Comparison of ENCODE assay signal across 23 cellular contexts in the genomic region with DNA sequence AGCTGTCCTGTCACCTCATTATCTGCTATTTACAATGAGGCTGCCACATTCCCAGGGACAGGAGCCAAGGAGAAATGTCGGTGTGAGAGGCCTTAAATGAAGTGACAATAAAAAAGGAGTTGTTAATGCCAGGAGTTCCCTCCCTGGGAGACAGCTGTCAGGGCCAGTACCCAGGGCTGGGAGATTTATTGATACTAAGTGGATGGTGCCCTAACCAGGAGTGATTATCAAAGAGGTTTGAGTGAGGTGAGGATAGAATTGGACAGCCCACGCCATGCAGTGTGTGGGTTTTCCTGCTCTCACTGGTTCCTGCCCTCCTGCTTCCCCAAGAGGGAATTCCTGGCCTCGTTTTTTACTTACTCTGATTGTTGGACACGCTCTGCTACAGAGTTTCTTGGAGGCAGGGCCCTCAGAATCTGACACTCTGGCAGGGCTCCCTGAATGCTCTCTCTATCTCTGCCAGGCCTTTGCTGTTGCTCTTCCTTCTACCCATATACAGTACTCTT.
DNase-seq lines count a peak whose midpoint lies in the region; ATAC-seq and TF ChIP-seq lines count a peak whose summit lies in the region.
"Had no signal": no experiment of that assay in that cellular context is flagged by ENCODE, and none has a peak within 500 bp of the region (broad histone marks: within the 10 kb centered on the region; RNA-seq: fewer than 3 reads in every experiment).

No MANE protein-coding gene starts in this region.

- H3K9me3 ChIP-seq in endodermal cell (ENCODE audit: control insufficient read depth, low read length) = no peaks in the 10 kb centered on the region
- no peaks in the 10 kb centered on the region for H3K9me3 ChIP-seq in right cardiac atrium (ENCODE audit: control insufficient read depth, low read length)
- H3K9me3 ChIP-seq in upper lobe of right lung = no peaks in the 10 kb centered on the region
- H3K9me3 ChIP-seq: pancreas, Peyer's patch, SJSA1 had no signal

- H3K9ac ChIP-seq in endodermal cell (ENCODE audit: extremely low read depth, low read length, poor library complexity, severe bottlenecking) = no peak overlapping the region

- DNase-seq in NCI-H82 (lab: John Stamatoyannopoulos, UW) (peak; percentile 45), NCI-H82 treated with DMSO at 0.1 percent for 48 hours (lab: John Stamatoyannopoulos, UW; ENCODE audit: unreplicated experiment) (no peak), endodermal cell (peak; percentile 67), right cardiac atrium (peak in 2 of 3 donors; percentile 39 to 51), upper lobe of right lung (no peak), midbrain (lab: John Stamatoyannopoulos, UW) (no peak)
- DNase-seq in activated T-cell treated with anti-CD3 and anti-CD28 coated beads, Interleukin-2, amount 50 U/mL, for 4 hours = no peak
- DNase-seq: activated B cell treated with CpG ODN at 0.5 μM for 24 hours; activated CD4-positive, alpha-beta T cell treated with anti-CD3 and anti-CD28 coated beads, Interleukin-2, amount 50 U/mL, for 4 hours; activated naive CD4-positive, alpha-beta T cell treated with anti-CD3 and anti-CD28 coated beads for 36 hours; C1 segment of cervical spinal cord; COR-L47; effector CD4-positive, alpha-beta T cell; natural killer cell; NCI-H2081 treated with DMSO at 0.1 percent for 48 hours; pancreas; Peyer's patch; stimulated activated CD4-positive, alpha-beta T cell treated with anti-CD3 and anti-CD28 coated beads, Interleukin-4, amount 100 ng/mL, for 1 hour; trophoblast cell had no signal

- H3K27me3 Mint-ChIP-seq in endodermal cell (ENCODE audit: insufficient read depth) = no peaks in the 10 kb centered on the region
- no peaks in the 10 kb centered on the region for H3K27me3 Mint-ChIP-seq in activated T-cell treated with anti-CD3 and anti-CD28 coated beads, Interleukin-2, amount 50 U/mL, for 4 hours (ENCODE audit: low read depth)
- H3K27me3 Mint-ChIP-seq: activated B cell treated with CpG ODN at 0.5 μM for 24 hours had no signal

- H3K27ac ChIP-seq in endodermal cell (ENCODE audit: low read depth, low read length) = no peak overlapping the region
- H3K27ac ChIP-seq in right cardiac atrium (ENCODE audit: low read length) = peak overlapping the region; percentile 48
- no peak overlapping the region for H3K27ac ChIP-seq in upper lobe of right lung
- H3K27ac ChIP-seq: epithelial cell of prostate, pancreas, Peyer's patch, SJSA1 had no signal

- no peak overlapping the region for H3K4me3 ChIP-seq in endodermal cell (ENCODE audit: low read length)
- no peak overlapping the region for H3K4me3 ChIP-seq in right cardiac atrium (ENCODE audit: low read length)
- no peak overlapping the region for H3K4me3 ChIP-seq in upper lobe of right lung
- H3K4me3 ChIP-seq: pancreas, Peyer's patch, SJSA1 had no signal

- WGBS in endodermal cell (ENCODE audit: insufficient coverage in 1 of 2, insufficient read length in 1 of 2), 2 experiments = 57 to 76% methylated on average over 3 to 4 of the region's 4 CpGs
- 12% methylated on average over 4 of the region's 4 CpGs for WGBS in right cardiac atrium

- TF ChIP-seq CTCF in endodermal cell (conservative IDR thresholded peaks at IDR 0.05) (no peak), upper lobe of right lung (IDR thresholded peaks at IDR 0.05) (no peak)

- no peaks in the 10 kb centered on the region for H3K9me3 Mint-ChIP-seq in endodermal cell
- H3K9me3 Mint-ChIP-seq in activated T-cell treated with anti-CD3 and anti-CD28 coated beads, Interleukin-2, amount 50 U/mL, for 4 hours = no peaks in the 10 kb centered on the region
- H3K9me3 Mint-ChIP-seq: activated B cell treated with CpG ODN at 0.5 μM for 24 hours; activated naive CD4-positive, alpha-beta T cell treated with anti-CD3 and anti-CD28 coated beads for 36 hours; mesothelial cell of epicardium; natural killer cell had no signal

- H3K4me1 Mint-ChIP-seq in endodermal cell = peaks cover 26% of the 10 kb centered on the region
- H3K4me1 Mint-ChIP-seq in activated T-cell treated with anti-CD3 and anti-CD28 coated beads, Interleukin-2, amount 50 U/mL, for 4 hours (ENCODE audit: low read depth) = no peaks in the 10 kb centered on the region
- H3K4me1 Mint-ChIP-seq: activated B cell treated with CpG ODN at 0.5 μM for 24 hours, natural killer cell had no signal

- peak; percentile 54 to 74 for ATAC-seq in right cardiac atrium
- ATAC-seq in upper lobe of right lung = peak; percentile 25
- ATAC-seq in HG03039 (IDR thresholded peaks at IDR 0.05; ENCODE audit: unreplicated experiment) = no peak
- no peak for ATAC-seq in activated T-cell treated with anti-CD3 and anti-CD28 coated beads, Interleukin-2, amount 50 U/mL, for 4 hours
- ATAC-seq: natural killer cell, pancreas had no signal

- H3K4me3 Mint-ChIP-seq in endodermal cell = no peak overlapping the region
- H3K4me3 Mint-ChIP-seq in activated T-cell treated with anti-CD3 and anti-CD28 coated beads, Interleukin-2, amount 50 U/mL, for 4 hours = no peak overlapping the region
- H3K4me3 Mint-ChIP-seq: activated B cell treated with CpG ODN at 0.5 μM for 24 hours; activated naive CD4-positive, alpha-beta T cell treated with anti-CD3 and anti-CD28 coated beads for 36 hours; mesothelial cell of epicardium; natural killer cell had no signal

- H3K36me3 ChIP-seq in endodermal cell (ENCODE audit: control insufficient read depth, insufficient read depth, low read length) = no peaks in the 10 kb centered on the region
- no peaks in the 10 kb centered on the region for H3K36me3 ChIP-seq in upper lobe of right lung
- H3K36me3 ChIP-seq: pancreas, Peyer's patch, SJSA1 had no signal

- H3K36me3 Mint-ChIP-seq in endodermal cell (ENCODE audit: low read depth) = no peaks in the 10 kb centered on the region
- H3K36me3 Mint-ChIP-seq in activated T-cell treated with anti-CD3 and anti-CD28 coated beads, Interleukin-2, amount 50 U/mL, for 4 hours (ENCODE audit: insufficient read depth) = no peaks in the 10 kb centered on the region
- H3K36me3 Mint-ChIP-seq: mesothelial cell of epicardium, natural killer cell had no signal

- H3K27me3 ChIP-seq in endodermal cell (ENCODE audit: control insufficient read depth, insufficient read depth, low read length, poor library complexity, severe bottlenecking) (no peaks in the 10 kb centered on the region), right cardiac atrium (ENCODE audit: control insufficient read depth, insufficient read depth) (no peaks in the 10 kb centered on the region), upper lobe of right lung (no peaks in the 10 kb centered on the region)
- H3K27me3 ChIP-seq: pancreas, Peyer's patch, SJSA1 had no signal

- no peaks in the 10 kb centered on the region for H3K4me1 ChIP-seq in endodermal cell (ENCODE audit: control insufficient read depth, insufficient read depth, low read length)
- H3K4me1 ChIP-seq in right cardiac atrium (ENCODE audit: control insufficient read depth, insufficient read depth, low read length) = peaks cover 13% of the 10 kb centered on the region
- peaks cover 6% of the 10 kb centered on the region for H3K4me1 ChIP-seq in upper lobe of right lung
- H3K4me1 ChIP-seq: pancreas, Peyer's patch, SJSA1 had no signal

- no peak overlapping the region for H3K27ac Mint-ChIP-seq in endodermal cell
- H3K27ac Mint-ChIP-seq: activated B cell treated with CpG ODN at 0.5 μM for 24 hours; activated naive CD4-positive, alpha-beta T cell treated with anti-CD3 and anti-CD28 coated beads for 36 hours; mesothelial cell of epicardium; natural killer cell had no signal

- intact Hi-C loops in right cardiac atrium (cut with DNase I) (no loop called here), upper lobe of right lung (cut with DNase I) (no loop called here)

Comparison
In these comparisons a context has a peak if more than half of its experiments do, and no peak if none do; other contexts are left out.
1. DNase-seq: peak in NCI-H82 (single experiment), endodermal cell (single experiment) and right cardiac atrium (2 of 3); none in NCI-H82 treated with DMSO at 0.1 percent for 48 hours (single experiment), upper lobe of right lung (single experiment), midbrain (single experiment) and activated T-cell treated with anti-CD3 and anti-CD28 coated beads, Interleukin-2, amount 50 U/mL, for 4 hours (single experiment).
2. ATAC-seq: peak in right cardiac atrium (2 of 2) and upper lobe of right lung (single experiment); none in HG03039 (single experiment) and activated T-cell treated with anti-CD3 and anti-CD28 coated beads, Interleukin-2, amount 50 U/mL, for 4 hours (0 of 2).